Comparison of ENCODE assay signal across 14 cellular contexts in the genomic region with DNA sequence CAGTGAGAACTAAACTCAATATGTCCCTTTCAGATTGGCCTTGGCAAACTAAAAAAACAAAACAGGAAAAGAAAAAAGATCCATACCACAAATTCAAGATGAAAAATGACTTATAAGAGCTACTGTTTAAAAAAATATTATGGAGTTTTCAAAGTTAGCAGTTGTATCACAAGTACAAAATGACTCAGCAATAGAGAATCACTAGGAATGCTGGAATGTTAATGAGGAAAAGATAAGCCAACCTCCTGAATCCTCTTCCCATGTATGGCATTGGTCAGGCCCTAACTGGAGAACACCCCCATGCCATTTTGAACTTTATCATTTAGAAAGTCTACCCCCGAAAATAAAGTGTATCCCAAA.
DNase-seq lines count a peak whose midpoint lies in the region; ATAC-seq, FAIRE-seq and TF ChIP-seq lines count a peak whose summit lies in the region.
"Had no signal": no experiment of that assay in that cellular context is flagged by ENCODE, and none has a peak within 500 bp of the region (broad histone marks: within the 10 kb centered on the region; RNA-seq: fewer than 3 reads in every experiment).

No MANE protein-coding gene starts in this region.

- H4K91ac ChIP-seq in IMR-90 (ENCODE audit: insufficient read depth, low read depth, low read length) = peak overlapping the region; percentile 98; the same call in 1 of the 2 replicates

- H3K79me2 ChIP-seq in mesendoderm (ENCODE audit: control insufficient read depth, insufficient read depth, low read length) = no peaks in the 10 kb centered on the region

- intact Hi-C loops in IMR-90 (cut with micrococcal nuclease) = loop anchor here (5.0 kb wide), 2 partner anchors 40 to 70 kb away; partner anchors contain the start of gene HSPA2

- no TSS peak for BruUV-seq in IMR-90 (replicated peaks; lab: Mats Ljungman, UMichigan)

- no peak for TF ChIP-seq RAD21 in A549 (conservative IDR thresholded peaks at IDR 0.05 in 1 of 2, IDR thresholded peaks at IDR 0.05 in 1 of 2)
- no peak for TF ChIP-seq RAD21 in IMR-90 (IDR thresholded peaks at IDR 0.05; ENCODE audit: low read length)

- no peaks in the 10 kb centered on the region for H3K36me3 Mint-ChIP-seq in endodermal cell (ENCODE audit: low read depth)
- H3K36me3 Mint-ChIP-seq in activated naive CD4-positive, alpha-beta T cell treated with anti-CD3 and anti-CD28 coated beads, Interleukin-2, amount 50 U/mL, for 72 hours = no peaks in the 10 kb centered on the region

- H2AFZ ChIP-seq in IMR-90 (replicated peaks; ENCODE audit: low read length, poor library complexity) = no peak overlapping the region

- ATAC-seq in A549 = peak in 1 of 2 experiments; percentile 81; a peak in 3 of 6 replicates
- ATAC-seq in IMR-90 (ENCODE audit: low read depth) = peak; percentile 90
- no peak for ATAC-seq in activated naive CD4-positive, alpha-beta T cell treated with anti-CD3 and anti-CD28 coated beads, Interleukin-2, amount 50 U/mL, for 72 hours
- no peak for ATAC-seq in HG02973 (IDR thresholded peaks at IDR 0.05; ENCODE audit: unreplicated experiment)
- ATAC-seq: GM12878 had no signal

- peaks cover 17% of the 10 kb centered on the region for H3K9me1 ChIP-seq in IMR-90 (ENCODE audit: insufficient read depth, low read length)

- WGBS in A549 (ENCODE audit: missing lambda C conversion rate) = 67% methylated on average over 1 of the region's 1 CpG
- no CpG with 5 or more reads among the region's 1 CpG for WGBS in IMR-90 (ENCODE audit: extremely low coverage in 2 of 2, insufficient read length in 1 of 2), 2 experiments
- 100% methylated on average over 1 of the region's 1 CpG; no CpG with 5 or more reads in 1 of the 2 experiments for WGBS in endodermal cell (ENCODE audit: insufficient coverage in 1 of 2, insufficient read length in 1 of 2), 2 experiments
- no CpG with 5 or more reads among the region's 1 CpG for WGBS in mesendoderm (ENCODE audit: extremely low coverage, insufficient coverage, low lambda C conversion rate)

- no peak for TF ChIP-seq EP300 in A549 (IDR thresholded peaks at IDR 0.05)

- dilution Hi-C loops in IMR-90 (cut with HindIII; ENCODE audit: low sequenced_read_pairs, unreplicated experiment) = no loop called here

- H3K18ac ChIP-seq in IMR-90 (ENCODE audit: low read depth, low read length) (peak overlapping the region; percentile 96), mesendoderm (ENCODE audit: low read length) (no peak overlapping the region)

- H3K36me3 ChIP-seq in IMR-90 (ENCODE audit: control insufficient read depth, insufficient read depth, low read length) (no peaks in the 10 kb centered on the region), endodermal cell (ENCODE audit: control insufficient read depth, insufficient read depth, low read length) (no peaks in the 10 kb centered on the region), mesendoderm (ENCODE audit: control insufficient read depth, insufficient read depth, low read length) (no peaks in the 10 kb centered on the region)

- H2AK5ac ChIP-seq in IMR-90 (ENCODE audit: low read depth, low read length) (no peak overlapping the region), mesendoderm (ENCODE audit: low read length) (no peak overlapping the region)

- H3K4me1 ChIP-seq in A549 = peaks cover 23% of the 10 kb centered on the region
- H3K4me1 ChIP-seq in IMR-90 (ENCODE audit: control insufficient read depth, insufficient read depth, low read length) = peaks cover 24% of the 10 kb centered on the region
- no peaks in the 10 kb centered on the region for H3K4me1 ChIP-seq in endodermal cell (ENCODE audit: control insufficient read depth, insufficient read depth, low read length)
- peaks cover 5% of the 10 kb centered on the region for H3K4me1 ChIP-seq in mesendoderm (ENCODE audit: control insufficient read depth, low read depth, low read length)

- CTCF ChIA-PET in A549 (lab: Yijun Ruan, JAX) = interaction anchor here (0.7 to 2.6 kb wide), 5 partner anchors 12 to 72 kb away, joined by 3 to 11 read pairs (median 7); partner anchors contain the start of gene HSPA2
- CTCF ChIA-PET in IMR-90 (lab: Yijun Ruan, JAX) = interaction anchor here (1.0 kb wide), 1 partner anchor 20 kb away, joined by 3 read pairs; no protein-coding TSS in a partner anchor

- peak overlapping the region; percentile 78; the same call in 1 of the 2 replicates for H3K56ac ChIP-seq in IMR-90 (ENCODE audit: extremely low read depth, insufficient read depth, low read length)
- no peak overlapping the region for H3K56ac ChIP-seq in mesendoderm (ENCODE audit: low read length)

- no peaks in the 10 kb centered on the region for H3K9me3 ChIP-seq in A549
- H3K9me3 ChIP-seq in IMR-90 (ENCODE audit: control insufficient read depth, insufficient read depth, low read length) = no peaks in the 10 kb centered on the region
- H3K9me3 ChIP-seq in endodermal cell (ENCODE audit: control insufficient read depth, low read length) = no peaks in the 10 kb centered on the region

- H3K4ac ChIP-seq in IMR-90 (ENCODE audit: low read depth, low read length) (peak overlapping the region; percentile 96; the same call in 1 of the 2 replicates), mesendoderm (ENCODE audit: low read depth, low read length) (no peak overlapping the region)

- H3K4me3 Mint-ChIP-seq in endodermal cell = no peak overlapping the region
- H3K4me3 Mint-ChIP-seq: B cell had no signal

- peaks cover 0 to 5% of the 10 kb centered on the region in 2 experiments; a peak in 1 of 4 replicates for H3K79me1 ChIP-seq in IMR-90 (ENCODE audit: low read depth in 1 of 2, low read length in 2 of 2)
- H3K79me1 ChIP-seq in mesendoderm (ENCODE audit: low read length) = no peaks in the 10 kb centered on the region

- H4K8ac ChIP-seq in IMR-90 (ENCODE audit: low read depth in 2 of 2, low read length in 2 of 2) (peak overlapping the region; percentile 94 to 95), mesendoderm (ENCODE audit: low read depth, low read length) (no peak overlapping the region)

- H3K14ac ChIP-seq in IMR-90 (replicated peaks; ENCODE audit: low read depth, low read length) = peak overlapping the region; percentile 96

- no peak for TF ChIP-seq POLR2A in A549 (IDR thresholded peaks at IDR 0.05; ENCODE audit: low read length)
- no peak for TF ChIP-seq POLR2A in IMR-90 (IDR thresholded peaks at IDR 0.05; ENCODE audit: low read depth, low read length)

- H3K4me2 ChIP-seq in A549 (peak overlapping the region; percentile 30; the same call in 2 of the 3 replicates), IMR-90 (ENCODE audit: low read depth, low read length) (peak overlapping the region; percentile 35; the same call in 1 of the 2 replicates), mesendoderm (ENCODE audit: low read length) (no peak overlapping the region)

- no peak overlapping the region for H3K4me3 ChIP-seq in A549
- no peak overlapping the region for H3K4me3 ChIP-seq in IMR-90 (ENCODE audit: insufficient read depth, low read depth, low read length)
- no peak overlapping the region for H3K4me3 ChIP-seq in endodermal cell (ENCODE audit: low read length)
- H3K4me3 ChIP-seq in mesendoderm (ENCODE audit: low read length) = no peak overlapping the region
- H3K4me3 ChIP-seq: GM12878 had no signal

- H4K5ac ChIP-seq in IMR-90 (ENCODE audit: low read depth, low read length) (peak overlapping the region; percentile 97; the same call in 1 of the 2 replicates), mesendoderm (ENCODE audit: low read length) (no peak overlapping the region)

- H3K9me3 Mint-ChIP-seq in endodermal cell = no peaks in the 10 kb centered on the region
- no peaks in the 10 kb centered on the region for H3K9me3 Mint-ChIP-seq in activated naive CD4-positive, alpha-beta T cell treated with anti-CD3 and anti-CD28 coated beads, Interleukin-2, amount 50 U/mL, for 72 hours

- H3K4me1 Mint-ChIP-seq in endodermal cell = peaks cover 7% of the 10 kb centered on the region
- H3K4me1 Mint-ChIP-seq: B cell had no signal

- no peak overlapping the region for H3K9ac ChIP-seq in IMR-90 (ENCODE audit: low read depth, low read length)
- H3K9ac ChIP-seq in endodermal cell (ENCODE audit: extremely low read depth, low read length, poor library complexity, severe bottlenecking) = no peak overlapping the region
- H3K9ac ChIP-seq in mesendoderm (ENCODE audit: low read length) = no peak overlapping the region

- H3K27ac Mint-ChIP-seq in endodermal cell = peak overlapping the region; percentile 74
- no peak overlapping the region for H3K27ac Mint-ChIP-seq in activated naive CD4-positive, alpha-beta T cell treated with anti-CD3 and anti-CD28 coated beads, Interleukin-2, amount 50 U/mL, for 72 hours
- H3K27ac Mint-ChIP-seq: B cell had no signal

- POLR2A ChIA-PET in A549 (lab: Yijun Ruan, JAX) (interaction anchor here (1.6 to 3.0 kb wide), 2 partner anchors 17 to 72 kb away, joined by 4 to 15 read pairs; partner anchors contain the start of gene HSPA2), IMR-90 (lab: Charles Lee; ENCODE audit: unreplicated experiment) (interaction anchor here (0.9 to 1.2 kb wide), 2 partner anchors 17 to 18 kb away, joined by 3 to 4 read pairs; no protein-coding TSS in a partner anchor)

- peak overlapping the region; percentile 99 for H2BK20ac ChIP-seq in IMR-90 (ENCODE audit: low read depth, low read length)

- peak overlapping the region; percentile 70; the same call in 1 of the 2 replicates for H3K23ac ChIP-seq in IMR-90 (ENCODE audit: low read depth, low read length)
- no peak overlapping the region for H3K23ac ChIP-seq in mesendoderm (ENCODE audit: low read length)

- TF ChIP-seq CTCF in A549 (IDR thresholded peaks at IDR 0.05) (no peak), IMR-90 (conservative IDR thresholded peaks at IDR 0.05; ENCODE audit: low read depth, low read length) (no peak), endodermal cell (conservative IDR thresholded peaks at IDR 0.05) (no peak)

- H2BK15ac ChIP-seq in IMR-90 (ENCODE audit: low read depth, low read length) (peak overlapping the region; percentile 98; the same call in 2 of the 3 replicates), mesendoderm (replicated peaks; ENCODE audit: low read depth) (no peak overlapping the region)

- no peaks in the 10 kb centered on the region for H4K20me1 ChIP-seq in IMR-90 (ENCODE audit: insufficient read depth, low read length)

- no peak overlapping the region for H2AK9ac ChIP-seq in IMR-90 (replicated peaks; ENCODE audit: low read depth, low read length, poor library complexity)

- H3K27me3 ChIP-seq in IMR-90 (ENCODE audit: control insufficient read depth, insufficient read depth, low read length) = no peaks in the 10 kb centered on the region
- no peaks in the 10 kb centered on the region for H3K27me3 ChIP-seq in endodermal cell (ENCODE audit: control insufficient read depth, insufficient read depth, low read length, poor library complexity, severe bottlenecking)
- H3K27me3 ChIP-seq in mesendoderm (ENCODE audit: insufficient read depth, low read length, poor library complexity) = no peaks in the 10 kb centered on the region

- peak overlapping the region; percentile 98 for H2BK5ac ChIP-seq in IMR-90 (ENCODE audit: low read depth, low read length, poor library complexity, severe bottlenecking)
- no peak overlapping the region for H2BK5ac ChIP-seq in mesendoderm (ENCODE audit: low read length)

- H3K27ac ChIP-seq in A549 (peak overlapping the region; percentile 46 to 76), IMR-90 (ENCODE audit: insufficient read depth, low read length) (peak overlapping the region; percentile 98; the same call in 1 of the 2 replicates), endodermal cell (ENCODE audit: low read depth, low read length) (no peak overlapping the region), mesendoderm (ENCODE audit: low read depth, low read length) (no peak overlapping the region)

- no peaks in the 10 kb centered on the region for H3K27me3 Mint-ChIP-seq in endodermal cell (ENCODE audit: insufficient read depth)

- no peak for FAIRE-seq in A549 (lab: Jason Lieb, UNC)
- FAIRE-seq: GM12878 had no signal

- in situ Hi-C loops in IMR-90 (cut with MboI; ENCODE audit: low sequenced_read_pairs) = no loop called here

- DNase-seq in A549 (ENCODE audit: low read depth in 1 of 2, low spot score in 1 of 2) (peak; percentile 47 to 67), IMR-90 (peak; percentile 85), endodermal cell (no peak), mesendoderm (peak; percentile 89), NCI-H1105 treated with DMSO at 0.1 percent for 48 hours (lab: John Stamatoyannopoulos, UW) (no peak)
- DNase-seq in activated naive CD4-positive, alpha-beta T cell treated with anti-CD3 and anti-CD28 coated beads, Interleukin-2, amount 50 U/mL, for 72 hours (ENCODE audit: low spot score in 2 of 2) = no peak
- no peak for DNase-seq in stimulated activated CD4-positive, alpha-beta T cell treated with anti-CD3 and anti-CD28 coated beads, Interleukin-12 subunit alpha, Interleukin-12 subunit beta, amount 100 ng/mL, for 4 hours
- DNase-seq: activated CD4-positive, alpha-beta T cell treated with anti-CD3 and anti-CD28 coated beads, Interleukin-2, amount 50 U/mL, for 1 hour; NCI-H1417 treated with DMSO at 0.1 percent for 48 hours; SIG-M5; stimulated activated naive CD4-positive, alpha-beta T cell had no signal

- H2BK120ac ChIP-seq in IMR-90 (ENCODE audit: low read depth, low read length) (peak overlapping the region; percentile 99), mesendoderm (ENCODE audit: low read depth, low read length) (no peak overlapping the region)

Comparison
In these comparisons a context has a peak if more than half of its experiments do, and no peak if none do; other contexts are left out.
1. DNase-seq: peak in A549 (2 of 2), IMR-90 (single experiment) and mesendoderm (single experiment); none in endodermal cell (single experiment), NCI-H1105 treated with DMSO at 0.1 percent for 48 hours (single experiment), activated naive CD4-positive, alpha-beta T cell treated with anti-CD3 and anti-CD28 coated beads, Interleukin-2, amount 50 U/mL, for 72 hours (0 of 2) and stimulated activated CD4-positive, alpha-beta T cell treated with anti-CD3 and anti-CD28 coated beads, Interleukin-12 subunit alpha, Interleukin-12 subunit beta, amount 100 ng/mL, for 4 hours (single experiment).
2. H3K27ac ChIP-seq: peak in A549 (2 of 2) and IMR-90 (single experiment); none in endodermal cell (single experiment) and mesendoderm (single experiment).